ENCODE assay signal across 1 cellular context in genomic region chr22:48782817-48783511, GRCh38.
TF ChIP-seq lines count a peak whose summit lies in the region.

No MANE protein-coding gene starts in this region.

TF ChIP-seq in liver, 16 proteins besides CTCF, POLR2A, EP300 and RAD21 (continued from another document):
- TF ChIP-seq REST (IDR thresholded peaks at IDR 0.05) = no peak
- no peak for TF ChIP-seq FOXA1 (IDR thresholded peaks at IDR 0.05)
- no peak for TF ChIP-seq YY1 (IDR thresholded peaks at IDR 0.05)
- no peak for TF ChIP-seq SP1 (IDR thresholded peaks at IDR 0.05)
- no peak for TF ChIP-seq HNF4G (IDR thresholded peaks at IDR 0.05)
- no peak for TF ChIP-seq MAX (IDR thresholded peaks at IDR 0.05)
- no peak for TF ChIP-seq TAF1 (conservative IDR thresholded peaks at IDR 0.05)
- TF ChIP-seq RXRA (IDR thresholded peaks at IDR 0.05) = no peak
